ENCODE assay signal across 7 cellular contexts in genomic region chr16:2858245-2859025, GRCh38. TPM values are rescaled to one million over a fixed set of nuclear protein-coding genes. Genes with fewer than 3 reads are reported as not detected.
A peak's percentile ranks its signal among the peaks of the same experiment; 100 is the strongest.
DNase-seq lines count a peak whose midpoint lies in the region; ATAC-seq, FAIRE-seq and TF ChIP-seq lines count a peak whose summit lies in the region.
"Had no signal": no experiment of that assay in that cellular context is flagged by ENCODE, and none has a peak within 500 bp of the region (broad histone marks: within the 10 kb centered on the region; RNA-seq: fewer than 3 reads in every experiment).

No MANE protein-coding gene starts in this region.

- H3K27me3 Mint-ChIP-seq in astrocyte (ENCODE audit: low read depth, unreplicated experiment): peaks cover 8% of the 10 kb centered on the region

- intact Hi-C loops in pancreas (cut with DNase I): no loop called here

- peak overlapping the region; percentile 47 for H3K4me3 ChIP-seq in HUES64 (ENCODE audit: low read length)
- no peak overlapping the region for H3K4me3 ChIP-seq in astrocyte (ENCODE audit: insufficient read depth, low read depth, low read length)
- H3K4me3 ChIP-seq in pancreas: peak overlapping the region; percentile 36 to 59 (median 50)
- H3K4me3 ChIP-seq: MG63 had no signal

- peaks cover 16% of the 10 kb centered on the region for H3K9me3 ChIP-seq in HUES64 (ENCODE audit: insufficient read depth, low read depth, low read length)
- peaks cover 8% of the 10 kb centered on the region for H3K9me3 ChIP-seq in astrocyte (ENCODE audit: insufficient read depth, low read depth, low read length)
- no peaks in the 10 kb centered on the region for H3K9me3 ChIP-seq in pancreas

- H3K27ac Mint-ChIP-seq in astrocyte (ENCODE audit: unreplicated experiment): no peak overlapping the region

- H3K4me1 ChIP-seq in HUES64 (ENCODE audit: insufficient read depth, low read length) (no peaks in the 10 kb centered on the region), astrocyte (ENCODE audit: insufficient read depth, low read length) (peaks cover 5% of the 10 kb centered on the region), pancreas (peaks cover 0 to 3% (median 0%) of the 10 kb centered on the region in 3 donors)

- H3K36me3 ChIP-seq in HUES64 (ENCODE audit: insufficient read depth, low read length) (no peaks in the 10 kb centered on the region), astrocyte (ENCODE audit: insufficient read depth, low read length) (no peaks in the 10 kb centered on the region), pancreas (no peaks in the 10 kb centered on the region)
- H3K36me3 ChIP-seq: MG63 had no signal

- DNase-seq in astrocyte (ENCODE audit: low read depth) (no peak), pancreas (peak; percentile 88 to 97 (median 96)), caudate nucleus (lab: John Stamatoyannopoulos, UW) (no peak), hippocampal formation (lab: John Stamatoyannopoulos, UW) (no peak)
- DNase-seq: MG63 had no signal

- H3K9ac ChIP-seq in HUES64 (ENCODE audit: low read depth, low read length): no peak overlapping the region
- H3K9ac ChIP-seq in astrocyte (ENCODE audit: low read length): no peak overlapping the region

- peaks cover 9% of the 10 kb centered on the region for H3K9me3 Mint-ChIP-seq in astrocyte (ENCODE audit: unreplicated experiment)

- no peaks in the 10 kb centered on the region for H4K20me1 ChIP-seq in astrocyte (ENCODE audit: insufficient read depth, low read length)

- no peaks in the 10 kb centered on the region for H3K79me2 ChIP-seq in astrocyte (ENCODE audit: insufficient read depth, low read length)

- no peak for TF ChIP-seq CTCF in astrocyte (IDR thresholded peaks at IDR 0.05; ENCODE audit: insufficient read depth, low read depth, low read length)
- peak; percentile 9 to 60 (median 38) for TF ChIP-seq CTCF in pancreas (IDR thresholded peaks at IDR 0.05)

- H3K4me3 Mint-ChIP-seq in astrocyte (ENCODE audit: unreplicated experiment): no peak overlapping the region

- H3K27ac ChIP-seq in HUES64 (ENCODE audit: low read depth, low read length) (no peak overlapping the region), astrocyte (ENCODE audit: low read depth, low read length) (no peak overlapping the region), pancreas (peak overlapping the region; percentile 93 to 97 (median 96)), caudate nucleus (ENCODE audit: low read depth, low read length) (no peak overlapping the region)

- H3K4me1 Mint-ChIP-seq in astrocyte (ENCODE audit: low read depth, unreplicated experiment): peaks cover 2% of the 10 kb centered on the region

- H3K27me3 ChIP-seq in HUES64 (ENCODE audit: insufficient read depth, low read length): peaks cover 26% of the 10 kb centered on the region
- H3K27me3 ChIP-seq in astrocyte (ENCODE audit: insufficient read depth, low read length): no peaks in the 10 kb centered on the region
- no peaks in the 10 kb centered on the region for H3K27me3 ChIP-seq in pancreas
- H3K27me3 ChIP-seq: MG63 had no signal

- ATAC-seq in pancreas (peak; percentile 91 to 96 (median 95)), GM19467 (IDR thresholded peaks at IDR 0.05; ENCODE audit: unreplicated experiment) (no peak)

- FAIRE-seq in astrocyte (lab: Jason Lieb, UNC) (no peak), pancreas (lab: Jason Lieb, UNC) (no peak)

- H2AFZ ChIP-seq in astrocyte (ENCODE audit: low read depth, low read length): no peak overlapping the region

- H3K36me3 Mint-ChIP-seq in astrocyte (ENCODE audit: low read depth, unreplicated experiment): no peaks in the 10 kb centered on the region

- H3K4me2 ChIP-seq in astrocyte (ENCODE audit: low read length): peak overlapping the region; percentile 75

- 17% methylated on average over 23 of the region's 23 CpGs for WGBS in HUES64
- WGBS in pancreas, 2 donors: 3 to 4% methylated on average over 18 to 23 of the region's 23 CpGs

RNA-seq across cellular contexts. Expression of gene PRSS22, which starts 0.5 kb away (rescaled TPM):
- 0.45 TPM for polyA plus RNA-seq in HUES64 (2013, experiment 1 of 2)
- polyA plus RNA-seq in HUES64 (2013, experiment 2 of 2): 0.38 TPM
- total RNA-seq in astrocyte: 0.58 and 1.5 TPM in 2 replicates
- total RNA-seq in pancreas: 10 to 100 TPM in 3 of 6 donors, 1 to 10 TPM in 3; 8.4 to 28.5 (median 13.1) TPM
- 10 to 100 TPM; 48.7 to 59.5 TPM for polyA plus RNA-seq in pancreas

RNA-seq across cellular contexts. Expression of gene FLYWCH2, which starts 24.6 kb away (rescaled TPM):
- polyA plus RNA-seq in HUES64 (2013, experiment 1 of 2): 9.0 TPM
- 12.6 TPM for polyA plus RNA-seq in HUES64 (2013, experiment 2 of 2)
- 36.5 and 40.7 TPM in 2 replicates for total RNA-seq in astrocyte
- 10 to 100 TPM in 1 of 6 donors, 1 to 10 TPM in 5; 5.8 to 10.1 (median 7.7) TPM for total RNA-seq in pancreas
- 10 to 100 TPM; 18.2 to 26.1 TPM for polyA plus RNA-seq in pancreas

RNA-seq across cellular contexts. Expression of gene ZG16B, which starts 28.3 kb away (rescaled TPM):
- polyA plus RNA-seq in HUES64 (2013, experiment 1 of 2): not detected
- polyA plus RNA-seq in HUES64 (2013, experiment 2 of 2): not detected
- total RNA-seq in astrocyte (not detected in 2 replicates), pancreas (1 to 10 TPM in 1 of 6 donors, under 1 TPM in 5; 0.43 to 1.5 (median 0.80) TPM)
- polyA plus RNA-seq in pancreas: 1 to 10 TPM in 1 of 2 donors, under 1 TPM in 1; 0.65 to 1.7 TPM

RNA-seq across cellular contexts. Expression of gene PRSS21, which starts 41.4 kb away (rescaled TPM):
- not detected for polyA plus RNA-seq in HUES64 (2013, experiment 1 of 2)
- polyA plus RNA-seq in HUES64 (2013, experiment 2 of 2): not detected
- total RNA-seq in astrocyte: not detected in 2 replicates
- 1 to 10 TPM in 4 of 6 donors, under 1 TPM in 1, not detected in 1; 0.60 to 3.2 (median 1.4) TPM for total RNA-seq in pancreas
- under 1 TPM; 0.59 to 0.99 TPM for polyA plus RNA-seq in pancreas

RNA-seq across cellular contexts. Expression of gene FLYWCH1, which starts 53.3 kb away (rescaled TPM):
- polyA plus RNA-seq in HUES64 (2013, experiment 1 of 2): 6.4 TPM
- polyA plus RNA-seq in HUES64 (2013, experiment 2 of 2): 8.0 TPM
- total RNA-seq in astrocyte (53.4 and 58.9 TPM in 2 replicates), pancreas (10 to 100 TPM; 11.5 to 18.6 (median 14.9) TPM)
- 10 to 100 TPM; 31.5 to 40.4 TPM for polyA plus RNA-seq in pancreas

Comparison
In these comparisons a context has a peak if more than half of its experiments do, and no peak if none do; other contexts are left out.
1. H3K27ac ChIP-seq: peak in pancreas (4 of 4); none in HUES64 (single experiment), astrocyte (single experiment) and caudate nucleus (single experiment).
2. DNase-seq: peak in pancreas (6 of 6); none in astrocyte (single experiment), caudate nucleus (0 of 61) and hippocampal formation (0 of 2).